In the genomic region with DNA sequence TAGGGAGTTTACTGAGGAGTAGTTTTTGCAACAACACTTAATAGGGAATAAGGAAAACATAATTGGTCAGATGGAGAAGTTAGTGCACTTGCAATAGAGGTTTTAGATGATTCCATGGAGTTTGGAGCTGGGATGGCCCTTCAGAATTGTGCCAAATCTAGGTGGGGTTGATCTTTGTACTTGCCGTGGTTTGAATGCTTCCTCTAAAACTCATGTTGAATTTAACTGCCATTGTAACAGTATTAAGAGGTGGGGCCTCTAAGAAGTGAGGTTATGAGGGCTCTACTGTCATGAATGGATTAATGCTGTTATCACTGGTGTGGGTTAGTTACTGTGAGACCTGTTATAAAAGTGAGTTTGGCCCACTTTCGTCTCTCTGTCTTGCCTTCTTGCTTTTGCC, we compare ENCODE assay signal across 26 cellular contexts.
"Had no signal": no experiment of that assay in that cellular context is flagged by ENCODE, and none has a peak within 500 bp of the region (broad histone marks: within the 10 kb centered on the region; RNA-seq: fewer than 3 reads in every experiment).

No MANE protein-coding gene starts in this region.

- H3K9me3 ChIP-seq: stomach, suprapubic skin, testis, thoracic aorta, thyroid gland, tibial artery, tibial nerve, transverse colon, upper lobe of left lung, upper lobe of right lung, uterus, vagina had no signal

- DNase-seq: stimulated activated CD4-positive, alpha-beta T cell treated with anti-CD3 and anti-CD28 coated beads, Interleukin-2, amount 100 ng/mL, for 48 hours; stimulated activated CD4-positive, alpha-beta T cell treated with anti-CD3 and anti-CD28 coated beads, Interleukin-4, amount 100 ng/mL, for 1 hour; stimulated activated CD4-positive, alpha-beta T cell treated with anti-CD3 and anti-CD28 coated beads, Interleukin-4, amount 100 ng/mL, for 24 hours; stimulated activated CD4-positive, alpha-beta T cell treated with anti-CD3 and anti-CD28 coated beads, Interleukin-4, amount 100 ng/mL, for 4 hours; stimulated activated CD8-positive, alpha-beta memory T cell treated with anti-CD3 and anti-CD28 coated beads, Interleukin-4, amount 100 ng/mL, for 48 hours; stimulated activated naive B cell treated with anti-CD40 and anti-IgM and Interleukin-4, amounts not matched to agents 10 μg/mL and 1 μg/mL and 100 μg/mL, for 72 hours; stimulated activated naive CD4-positive, alpha-beta T cell; stimulated activated naive CD4-positive, alpha-beta T cell treated with Interleukin-2 at 50 U/mL for 16 hours; stimulated activated naive CD8-positive, alpha-beta T cell treated with anti-CD3 and anti-CD28 coated beads, Interleukin-15, amount 100 ng/mL, for 72 hours; stimulated activated naive CD8-positive, alpha-beta T cell treated with anti-CD3 and anti-CD28 coated beads, Interleukin-15, Interleukin-2, amounts not matched to agents 100 U/mL and 50 U/mL, for 24 hours; stomach; substantia nigra; testis; thyroid gland; tibial artery; transverse colon; trophoblast cell; upper lobe of left lung; upper lobe of right lung; uterus had no signal

- H3K4me3 ChIP-seq: stomach, suprapubic skin, testis, thoracic aorta, thyroid gland, tibial artery, tibial nerve, transverse colon, upper lobe of left lung, upper lobe of right lung, uterus, vagina had no signal

- H3K27ac ChIP-seq: stomach, suprapubic skin, testis, thoracic aorta, thyroid gland, tibial artery, tibial nerve, transverse colon, upper lobe of left lung, upper lobe of right lung, uterus, vagina had no signal

- FAIRE-seq: urothelium cell line had no signal

- H3K27me3 ChIP-seq: stomach, suprapubic skin, testis, thyroid gland, tibial artery, tibial nerve, transverse colon, upper lobe of left lung, upper lobe of right lung, uterus, vagina had no signal

- ATAC-seq: stimulated activated memory B cell treated with anti-CD40 and anti-IgM and Interleukin-4, amounts not matched to agents 10 μg/mL and 1 μg/mL and 100 μg/mL, for 72 hours; stimulated activated naive B cell treated with anti-CD40 and anti-IgM and Interleukin-4, amounts not matched to agents 10 μg/mL and 1 μg/mL and 100 μg/mL, for 72 hours; stimulated activated naive CD8-positive, alpha-beta T cell treated with anti-CD3 and anti-CD28 coated beads, Interleukin-15, amount 100 ng/mL, for 72 hours; stimulated activated naive CD8-positive, alpha-beta T cell treated with anti-CD3 and anti-CD28 coated beads, Interleukin-15, Interleukin-2, amounts not matched to agents 100 U/mL and 50 U/mL, for 24 hours; upper lobe of right lung had no signal

- H3K36me3 ChIP-seq: stomach, suprapubic skin, thoracic aorta, thyroid gland, tibial artery, tibial nerve, transverse colon, upper lobe of left lung, upper lobe of right lung, uterus, vagina had no signal

- H3K4me1 ChIP-seq: stomach, suprapubic skin, testis, thyroid gland, tibial artery, tibial nerve, transverse colon, upper lobe of left lung, upper lobe of right lung, uterus, vagina had no signal
